ENCODE assay signal across 1 cellular context in genomic region chr11:62851807-62852522, GRCh38.
A peak's percentile ranks its signal among the peaks of the same experiment; 100 is the strongest.
TF ChIP-seq lines count a peak whose summit lies in the region.

No MANE protein-coding gene starts in this region.

TF ChIP-seq in K562, 482 proteins besides CTCF, POLR2A, EP300 and RAD21 (continued from another document and continues in another):
- TF ChIP-seq ZBTB40 (IDR thresholded peaks at IDR 0.05) (no peak), ZBTB40 (CRISPR knock-in tag; IDR thresholded peaks at IDR 0.05) (no peak), TCF7 (IDR thresholded peaks at IDR 0.05; ENCODE audit: borderline replicate concordance) (no peak), RBM15 (IDR thresholded peaks at IDR 0.05; ENCODE audit: insufficient read depth, low read length) (no peak), KDM1A (IDR thresholded peaks at IDR 0.05) (no peak), POLR3A (IDR thresholded peaks at IDR 0.05; ENCODE audit: borderline replicate concordance, extremely low read depth, insufficient read depth, insufficient read length) (no peak), NR1H2 (CRISPR knock-in tag; IDR thresholded peaks at IDR 0.05) (no peak), BCOR (IDR thresholded peaks at IDR 0.05) (no peak), CSDE1 (IDR thresholded peaks at IDR 0.05) (0 out of 4 replicates have a peak, but pooled peaks of 1 of the 2 experiments have one; percentile 25), SUPT5H (IDR thresholded peaks at IDR 0.05) (no peak), POLR2AphosphoS5 (IDR thresholded peaks at IDR 0.05; ENCODE audit: control insufficient read depth, insufficient read depth, low read depth, low read length) (peak; percentile 53), SNIP1 (IDR thresholded peaks at IDR 0.05; ENCODE audit: low read depth) (no peak), MAFK (IDR thresholded peaks at IDR 0.05; ENCODE audit: low read length) (no peak), ELF2 (CRISPR knock-in tag; IDR thresholded peaks at IDR 0.05) (no peak), RFX1 (IDR thresholded peaks at IDR 0.05) (peak; percentile 18; the same call in 1 of the 2 replicates), ZFX (CRISPR knock-in tag; IDR thresholded peaks at IDR 0.05) (peak; percentile 43), BHLHE40 (IDR thresholded peaks at IDR 0.05; ENCODE audit: low read length) (no peak), PTBP1 (IDR thresholded peaks at IDR 0.05; ENCODE audit: low read depth, low read length) (0 out of 2 replicates have a peak, but pooled peaks have one; percentile 45), USF1 (CRISPR knock-in tag; IDR thresholded peaks at IDR 0.05) (no peak), SMAD2 (IDR thresholded peaks at IDR 0.05; ENCODE audit: low read depth, low read length) (no peak)
- TF ChIP-seq, protein P1, sequence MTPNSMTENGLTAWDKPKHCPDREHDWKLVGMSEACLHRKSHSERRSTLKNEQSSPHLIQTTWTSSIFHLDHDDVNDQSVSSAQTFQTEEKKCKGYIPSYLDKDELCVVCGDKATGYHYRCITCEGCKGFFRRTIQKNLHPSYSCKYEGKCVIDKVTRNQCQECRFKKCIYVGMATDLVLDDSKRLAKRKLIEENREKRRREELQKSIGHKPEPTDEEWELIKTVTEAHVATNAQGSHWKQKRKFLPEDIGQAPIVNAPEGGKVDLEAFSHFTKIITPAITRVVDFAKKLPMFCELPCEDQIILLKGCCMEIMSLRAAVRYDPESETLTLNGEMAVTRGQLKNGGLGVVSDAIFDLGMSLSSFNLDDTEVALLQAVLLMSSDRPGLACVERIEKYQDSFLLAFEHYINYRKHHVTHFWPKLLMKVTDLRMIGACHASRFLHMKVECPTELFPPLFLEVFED (CRISPR knock-in tag; conservative IDR thresholded peaks at IDR 0.05): no peak
- TF ChIP-seq, protein P2, sequence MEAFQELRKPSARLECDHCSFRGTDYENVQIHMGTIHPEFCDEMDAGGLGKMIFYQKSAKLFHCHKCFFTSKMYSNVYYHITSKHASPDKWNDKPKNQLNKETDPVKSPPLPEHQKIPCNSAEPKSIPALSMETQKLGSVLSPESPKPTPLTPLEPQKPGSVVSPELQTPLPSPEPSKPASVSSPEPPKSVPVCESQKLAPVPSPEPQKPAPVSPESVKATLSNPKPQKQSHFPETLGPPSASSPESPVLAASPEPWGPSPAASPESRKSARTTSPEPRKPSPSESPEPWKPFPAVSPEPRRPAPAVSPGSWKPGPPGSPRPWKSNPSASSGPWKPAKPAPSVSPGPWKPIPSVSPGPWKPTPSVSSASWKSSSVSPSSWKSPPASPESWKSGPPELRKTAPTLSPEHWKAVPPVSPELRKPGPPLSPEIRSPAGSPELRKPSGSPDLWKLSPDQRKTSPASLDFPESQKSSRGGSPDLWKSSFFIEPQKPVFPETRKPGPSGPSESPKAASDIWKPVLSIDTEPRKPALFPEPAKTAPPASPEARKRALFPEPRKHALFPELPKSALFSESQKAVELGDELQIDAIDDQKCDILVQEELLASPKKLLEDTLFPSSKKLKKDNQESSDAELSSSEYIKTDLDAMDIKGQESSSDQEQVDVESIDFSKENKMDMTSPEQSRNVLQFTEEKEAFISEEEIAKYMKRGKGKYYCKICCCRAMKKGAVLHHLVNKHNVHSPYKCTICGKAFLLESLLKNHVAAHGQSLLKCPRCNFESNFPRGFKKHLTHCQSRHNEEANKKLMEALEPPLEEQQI (IDR thresholded peaks at IDR 0.05): no peak
- TF ChIP-seq, protein P3, sequence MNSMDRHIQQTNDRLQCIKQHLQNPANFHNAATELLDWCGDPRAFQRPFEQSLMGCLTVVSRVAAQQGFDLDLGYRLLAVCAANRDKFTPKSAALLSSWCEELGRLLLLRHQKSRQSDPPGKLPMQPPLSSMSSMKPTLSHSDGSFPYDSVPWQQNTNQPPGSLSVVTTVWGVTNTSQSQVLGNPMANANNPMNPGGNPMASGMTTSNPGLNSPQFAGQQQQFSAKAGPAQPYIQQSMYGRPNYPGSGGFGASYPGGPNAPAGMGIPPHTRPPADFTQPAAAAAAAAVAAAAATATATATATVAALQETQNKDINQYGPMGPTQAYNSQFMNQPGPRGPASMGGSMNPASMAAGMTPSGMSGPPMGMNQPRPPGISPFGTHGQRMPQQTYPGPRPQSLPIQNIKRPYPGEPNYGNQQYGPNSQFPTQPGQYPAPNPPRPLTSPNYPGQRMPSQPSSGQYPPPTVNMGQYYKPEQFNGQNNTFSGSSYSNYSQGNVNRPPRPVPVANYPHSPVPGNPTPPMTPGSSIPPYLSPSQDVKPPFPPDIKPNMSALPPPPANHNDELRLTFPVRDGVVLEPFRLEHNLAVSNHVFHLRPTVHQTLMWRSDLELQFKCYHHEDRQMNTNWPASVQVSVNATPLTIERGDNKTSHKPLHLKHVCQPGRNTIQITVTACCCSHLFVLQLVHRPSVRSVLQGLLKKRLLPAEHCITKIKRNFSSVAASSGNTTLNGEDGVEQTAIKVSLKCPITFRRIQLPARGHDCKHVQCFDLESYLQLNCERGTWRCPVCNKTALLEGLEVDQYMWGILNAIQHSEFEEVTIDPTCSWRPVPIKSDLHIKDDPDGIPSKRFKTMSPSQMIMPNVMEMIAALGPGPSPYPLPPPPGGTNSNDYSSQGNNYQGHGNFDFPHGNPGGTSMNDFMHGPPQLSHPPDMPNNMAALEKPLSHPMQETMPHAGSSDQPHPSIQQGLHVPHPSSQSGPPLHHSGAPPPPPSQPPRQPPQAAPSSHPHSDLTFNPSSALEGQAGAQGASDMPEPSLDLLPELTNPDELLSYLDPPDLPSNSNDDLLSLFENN (IDR thresholded peaks at IDR 0.05; ENCODE audit: low read depth in 2 of 2, low read length in 2 of 2): 0 out of 4 replicates have a peak, but pooled peaks of 1 of the 2 experiments have one; percentile 1
- TF ChIP-seq, protein P4, sequence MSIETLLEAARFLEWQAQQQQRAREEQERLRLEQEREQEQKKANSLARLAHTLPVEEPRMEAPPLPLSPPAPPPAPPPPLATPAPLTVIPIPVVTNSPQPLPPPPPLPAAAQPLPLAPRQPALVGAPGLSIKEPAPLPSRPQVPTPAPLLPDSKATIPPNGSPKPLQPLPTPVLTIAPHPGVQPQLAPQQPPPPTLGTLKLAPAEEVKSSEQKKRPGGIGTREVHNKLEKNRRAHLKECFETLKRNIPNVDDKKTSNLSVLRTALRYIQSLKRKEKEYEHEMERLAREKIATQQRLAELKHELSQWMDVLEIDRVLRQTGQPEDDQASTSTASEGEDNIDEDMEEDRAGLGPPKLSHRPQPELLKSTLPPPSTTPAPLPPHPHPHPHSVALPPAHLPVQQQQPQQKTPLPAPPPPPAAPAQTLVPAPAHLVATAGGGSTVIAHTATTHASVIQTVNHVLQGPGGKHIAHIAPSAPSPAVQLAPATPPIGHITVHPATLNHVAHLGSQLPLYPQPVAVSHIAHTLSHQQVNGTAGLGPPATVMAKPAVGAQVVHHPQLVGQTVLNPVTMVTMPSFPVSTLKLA (conservative IDR thresholded peaks at IDR 0.05): 0 out of 4 replicates have a peak, but pooled peaks of 1 of the 2 experiments have one; percentile 12
- TF ChIP-seq, protein P5, sequence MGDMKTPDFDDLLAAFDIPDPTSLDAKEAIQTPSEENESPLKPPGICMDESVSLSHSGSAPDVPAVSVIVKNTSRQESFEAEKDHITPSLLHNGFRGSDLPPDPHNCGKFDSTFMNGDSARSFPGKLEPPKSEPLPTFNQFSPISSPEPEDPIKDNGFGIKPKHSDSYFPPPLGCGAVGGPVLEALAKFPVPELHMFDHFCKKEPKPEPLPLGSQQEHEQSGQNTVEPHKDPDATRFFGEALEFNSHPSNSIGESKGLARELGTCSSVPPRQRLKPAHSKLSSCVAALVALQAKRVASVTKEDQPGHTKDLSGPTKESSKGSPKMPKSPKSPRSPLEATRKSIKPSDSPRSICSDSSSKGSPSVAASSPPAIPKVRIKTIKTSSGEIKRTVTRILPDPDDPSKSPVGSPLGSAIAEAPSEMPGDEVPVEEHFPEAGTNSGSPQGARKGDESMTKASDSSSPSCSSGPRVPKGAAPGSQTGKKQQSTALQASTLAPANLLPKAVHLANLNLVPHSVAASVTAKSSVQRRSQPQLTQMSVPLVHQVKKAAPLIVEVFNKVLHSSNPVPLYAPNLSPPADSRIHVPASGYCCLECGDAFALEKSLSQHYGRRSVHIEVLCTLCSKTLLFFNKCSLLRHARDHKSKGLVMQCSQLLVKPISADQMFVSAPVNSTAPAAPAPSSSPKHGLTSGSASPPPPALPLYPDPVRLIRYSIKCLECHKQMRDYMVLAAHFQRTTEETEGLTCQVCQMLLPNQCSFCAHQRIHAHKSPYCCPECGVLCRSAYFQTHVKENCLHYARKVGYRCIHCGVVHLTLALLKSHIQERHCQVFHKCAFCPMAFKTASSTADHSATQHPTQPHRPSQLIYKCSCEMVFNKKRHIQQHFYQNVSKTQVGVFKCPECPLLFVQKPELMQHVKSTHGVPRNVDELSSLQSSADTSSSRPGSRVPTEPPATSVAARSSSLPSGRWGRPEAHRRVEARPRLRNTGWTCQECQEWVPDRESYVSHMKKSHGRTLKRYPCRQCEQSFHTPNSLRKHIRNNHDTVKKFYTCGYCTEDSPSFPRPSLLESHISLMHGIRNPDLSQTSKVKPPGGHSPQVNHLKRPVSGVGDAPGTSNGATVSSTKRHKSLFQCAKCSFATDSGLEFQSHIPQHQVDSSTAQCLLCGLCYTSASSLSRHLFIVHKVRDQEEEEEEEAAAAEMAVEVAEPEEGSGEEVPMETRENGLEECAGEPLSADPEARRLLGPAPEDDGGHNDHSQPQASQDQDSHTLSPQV (IDR thresholded peaks at IDR 0.05): no peak
- TF ChIP-seq, protein P6, sequence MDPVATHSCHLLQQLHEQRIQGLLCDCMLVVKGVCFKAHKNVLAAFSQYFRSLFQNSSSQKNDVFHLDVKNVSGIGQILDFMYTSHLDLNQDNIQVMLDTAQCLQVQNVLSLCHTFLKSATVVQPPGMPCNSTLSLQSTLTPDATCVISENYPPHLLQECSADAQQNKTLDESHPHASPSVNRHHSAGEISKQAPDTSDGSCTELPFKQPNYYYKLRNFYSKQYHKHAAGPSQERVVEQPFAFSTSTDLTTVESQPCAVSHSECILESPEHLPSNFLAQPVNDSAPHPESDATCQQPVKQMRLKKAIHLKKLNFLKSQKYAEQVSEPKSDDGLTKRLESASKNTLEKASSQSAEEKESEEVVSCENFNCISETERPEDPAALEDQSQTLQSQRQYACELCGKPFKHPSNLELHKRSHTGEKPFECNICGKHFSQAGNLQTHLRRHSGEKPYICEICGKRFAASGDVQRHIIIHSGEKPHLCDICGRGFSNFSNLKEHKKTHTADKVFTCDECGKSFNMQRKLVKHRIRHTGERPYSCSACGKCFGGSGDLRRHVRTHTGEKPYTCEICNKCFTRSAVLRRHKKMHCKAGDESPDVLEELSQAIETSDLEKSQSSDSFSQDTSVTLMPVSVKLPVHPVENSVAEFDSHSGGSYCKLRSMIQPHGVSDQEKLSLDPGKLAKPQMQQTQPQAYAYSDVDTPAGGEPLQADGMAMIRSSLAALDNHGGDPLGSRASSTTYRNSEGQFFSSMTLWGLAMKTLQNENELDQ (CRISPR knock-in tag; IDR thresholded peaks at IDR 0.05; ENCODE audit: borderline replicate concordance): no peak
